18 cellular contexts compared by ENCODE assay signal in the genomic region with DNA sequence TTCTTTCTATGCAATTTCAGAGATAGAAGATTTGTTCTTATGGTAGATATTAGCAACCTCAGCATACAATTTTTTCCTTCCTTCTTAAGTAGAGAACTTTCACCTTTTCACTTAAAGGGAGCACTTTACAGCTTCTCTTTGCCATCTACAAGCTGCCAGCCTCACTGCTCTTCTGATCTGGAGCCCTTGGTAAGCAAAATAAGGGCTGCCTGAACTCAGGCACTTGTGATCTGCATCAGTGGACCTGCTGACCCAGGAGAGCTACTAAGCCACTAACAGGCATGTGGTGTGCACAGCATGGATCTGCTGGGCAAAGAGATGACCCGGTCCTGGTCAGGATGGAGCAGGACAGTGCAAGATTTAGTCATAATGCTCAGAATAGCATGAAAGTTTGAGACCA.
DNase-seq lines count a peak whose midpoint lies in the region; ATAC-seq and TF ChIP-seq lines count a peak whose summit lies in the region.
"Had no signal": no experiment of that assay in that cellular context is flagged by ENCODE, and none has a peak within 500 bp of the region (broad histone marks: within the 10 kb centered on the region; RNA-seq: fewer than 3 reads in every experiment).

No MANE protein-coding gene starts in this region.

- H3K4me3 ChIP-seq in A673 (ENCODE audit: low read depth, low read length, poor library complexity, severe bottlenecking) = peak overlapping the region; percentile 40
- H3K4me3 ChIP-seq in DND-41 (ENCODE audit: low read depth in 1 of 2, low read length in 2 of 2) = peak overlapping the region in 1 of 2 experiments; percentile 67; a peak in 2 of 4 replicates
- peak overlapping the region; percentile 73 for H3K4me3 ChIP-seq in SK-N-MC

- H3K9me3 ChIP-seq in A673 (ENCODE audit: low read depth, low read length, poor library complexity, severe bottlenecking) (no peaks in the 10 kb centered on the region), DND-41 (ENCODE audit: insufficient read depth, low read length, severe bottlenecking) (no peaks in the 10 kb centered on the region), SK-N-MC (ENCODE audit: low read depth, low read length) (no peaks in the 10 kb centered on the region)

- POLR2A ChIA-PET in A673 (lab: Charles Lee; ENCODE audit: low non-redundant PET) = no interaction called here

- H3K4me3 Mint-ChIP-seq in endothelial cell (ENCODE audit: unreplicated experiment) = no peak overlapping the region
- H3K4me3 Mint-ChIP-seq: B cell; CD8-positive, alpha-beta T cell; H9 had no signal

- intact Hi-C loops in A673 (cut with micrococcal nuclease; ENCODE audit: unreplicated experiment) = no loop called here

- H3K27me3 Mint-ChIP-seq in endothelial cell (ENCODE audit: unreplicated experiment) = peaks cover 7% of the 10 kb centered on the region

- H3K27ac Mint-ChIP-seq in endothelial cell (ENCODE audit: unreplicated experiment) = peak overlapping the region; percentile 10
- H3K27ac Mint-ChIP-seq: B cell; CD14-positive monocyte; CD8-positive, alpha-beta T cell; H9 had no signal

- peak overlapping the region; percentile 67 for H3K4me2 ChIP-seq in DND-41 (ENCODE audit: insufficient read depth, low read length)

- ATAC-seq in DND-41 (ENCODE audit: insufficient read depth, low read depth) = peak; percentile 61
- no peak for ATAC-seq in GM18502 (IDR thresholded peaks at IDR 0.05; ENCODE audit: poor library complexity, unreplicated experiment)
- no peak for ATAC-seq in GM21367 (IDR thresholded peaks at IDR 0.05; ENCODE audit: unreplicated experiment)
- ATAC-seq: CD8-positive, alpha-beta T cell had no signal

- H3K27ac ChIP-seq in A673 (ENCODE audit: low read depth, low read length, poor library complexity, severe bottlenecking) = no peak overlapping the region
- peak overlapping the region; percentile 96 for H3K27ac ChIP-seq in DND-41 (ENCODE audit: low read length)
- H3K27ac ChIP-seq in SK-N-MC = no peak overlapping the region

- H3K36me3 ChIP-seq in A673 (ENCODE audit: insufficient read depth, low read length, poor library complexity, severe bottlenecking) (no peaks in the 10 kb centered on the region), DND-41 (ENCODE audit: insufficient read depth, low read length) (peaks cover 14% of the 10 kb centered on the region), SK-N-MC (ENCODE audit: insufficient read depth, low read length) (no peaks in the 10 kb centered on the region)

- peaks cover 49% of the 10 kb centered on the region for H3K79me2 ChIP-seq in DND-41 (ENCODE audit: insufficient read depth, low read length)

- CTCF ChIA-PET in A673 (lab: Charles Lee) = no interaction called here

- H3K4me1 ChIP-seq in A673 (ENCODE audit: insufficient read depth, low read length, poor library complexity, severe bottlenecking) = no peaks in the 10 kb centered on the region
- H3K4me1 ChIP-seq in DND-41 (ENCODE audit: insufficient read depth, low read length) = peaks cover 71% of the 10 kb centered on the region

- H3K9me3 Mint-ChIP-seq in endothelial cell (ENCODE audit: unreplicated experiment) = no peaks in the 10 kb centered on the region
- H3K9me3 Mint-ChIP-seq: CD8-positive, alpha-beta T cell; H9 had no signal

- peaks cover 31% of the 10 kb centered on the region for H3K4me1 Mint-ChIP-seq in endothelial cell (ENCODE audit: unreplicated experiment)
- H3K4me1 Mint-ChIP-seq: B cell had no signal

- H3K27me3 ChIP-seq in A673 (replicated peaks; ENCODE audit: insufficient read depth, low read depth, low read length, poor library complexity) (no peaks in the 10 kb centered on the region), DND-41 (ENCODE audit: insufficient read depth, low read length, poor library complexity) (no peaks in the 10 kb centered on the region)

- DNase-seq in A673 (ENCODE audit: low spot score) (no peak), DND-41 (peak; percentile 32), SK-N-MC (ENCODE audit: low read depth, low spot score) (no peak), endothelial cell (ENCODE audit: low spot score) (no peak), NCI-H2081 (lab: John Stamatoyannopoulos, UW) (no peak), foreskin melanocyte (no peak)
- DNase-seq: CD8-positive, alpha-beta T cell; COR-L47; DMS153; DMS79 treated with DMSO at 0.1 percent for 48 hours; GDM1; GOT3; H9; IMR-90 had no signal

- TF ChIP-seq CTCF in A673 (conservative IDR thresholded peaks at IDR 0.05; ENCODE audit: low read depth, low read length) (no peak), DND-41 (IDR thresholded peaks at IDR 0.05; ENCODE audit: borderline replicate concordance, extremely low read depth, low read length, poor library complexity, severe bottlenecking) (no peak), endothelial cell (IDR thresholded peaks at IDR 0.05; ENCODE audit: unreplicated experiment) (no peak)

- H3K9ac ChIP-seq in DND-41 (ENCODE audit: low read depth, low read length) = peak overlapping the region; percentile 61
- H3K9ac ChIP-seq in SK-N-MC (ENCODE audit: insufficient read length) = no peak overlapping the region

- H2AFZ ChIP-seq in DND-41 (ENCODE audit: low read depth, low read length) = peak overlapping the region; percentile 75

- BruUV-seq in A673 (replicated peaks; lab: Mats Ljungman, UMichigan) = no TSS peak

- no peaks in the 10 kb centered on the region for H4K20me1 ChIP-seq in DND-41 (ENCODE audit: insufficient read depth, low read length)

- peaks cover 3% of the 10 kb centered on the region for H3K36me3 Mint-ChIP-seq in endothelial cell (ENCODE audit: low read depth, unreplicated experiment)
- H3K36me3 Mint-ChIP-seq: CD14-positive monocyte; CD8-positive, alpha-beta T cell had no signal
